In the genomic region with DNA sequence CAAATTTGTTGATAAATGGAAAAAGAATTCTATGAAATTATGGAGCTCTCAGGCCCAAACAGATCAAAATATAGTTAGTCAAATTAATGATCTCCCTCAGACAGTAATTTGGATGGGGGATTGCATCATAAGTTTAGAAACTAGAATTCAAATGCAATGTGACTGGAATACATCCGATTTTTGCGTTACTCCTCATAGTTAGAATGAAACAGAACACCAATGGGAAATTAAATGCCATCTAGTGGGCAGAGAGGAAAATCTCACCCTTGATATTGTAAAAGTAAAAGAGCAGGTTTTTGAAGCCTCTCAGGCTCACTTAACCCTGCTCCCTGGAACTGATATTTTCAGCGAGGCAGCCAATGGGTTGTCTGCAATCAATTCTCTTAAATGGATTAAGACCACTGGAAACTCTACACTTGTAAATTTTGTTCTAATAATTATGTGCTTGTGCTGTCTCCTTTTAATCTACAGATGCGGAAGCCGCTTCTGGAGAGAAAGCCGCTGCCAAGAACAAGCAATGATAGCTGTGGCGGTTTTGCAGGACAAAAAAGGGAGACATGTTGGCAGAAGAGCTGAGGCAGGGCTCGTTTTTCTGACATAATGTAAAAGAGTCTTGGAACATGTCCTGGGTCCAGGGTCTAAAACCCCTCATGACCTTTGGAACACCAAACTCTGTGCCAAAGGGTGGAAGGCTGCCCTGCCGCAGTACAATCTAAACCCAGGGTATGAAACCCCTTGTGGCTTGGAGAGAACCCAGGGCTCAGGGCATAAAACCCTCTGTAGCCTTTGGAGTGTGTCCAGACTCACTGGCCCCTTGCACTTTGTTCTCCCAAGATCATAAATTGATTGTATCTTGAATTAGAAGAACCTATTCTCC, we compare ENCODE assay signal across 6 cellular contexts. TPM values are rescaled to one million over a fixed set of nuclear protein-coding genes. Genes with fewer than 3 reads are reported as not detected.
DNase-seq lines count a peak whose midpoint lies in the region; ATAC-seq lines count a peak whose summit lies in the region.

No MANE protein-coding gene starts in this region.

- peaks cover 54% of the 10 kb centered on the region for H3K9me3 Mint-ChIP-seq in activated T-cell treated with anti-CD3 and anti-CD28 coated beads, Interleukin-2, amount 50 U/mL, for 24 hours
- H3K9me3 Mint-ChIP-seq in naive B cell, result no peaks in the 10 kb centered on the region

- peak; percentile 27 to 51 for ATAC-seq in naive B cell (ENCODE audit: low read depth in 2 of 2)

- H3K4me1 Mint-ChIP-seq in activated T-cell treated with anti-CD3 and anti-CD28 coated beads, Interleukin-2, amount 50 U/mL, for 24 hours (ENCODE audit: low read depth), result peaks cover 3% of the 10 kb centered on the region
- H3K4me1 Mint-ChIP-seq in naive B cell, result peaks cover 4 to 23% (median 7%) of the 10 kb centered on the region in 3 donors

- H3K36me3 Mint-ChIP-seq in activated T-cell treated with anti-CD3 and anti-CD28 coated beads, Interleukin-2, amount 50 U/mL, for 24 hours (ENCODE audit: low read depth), result peaks cover 65% of the 10 kb centered on the region
- peaks cover 0 to 7% of the 10 kb centered on the region in 2 donors for H3K36me3 Mint-ChIP-seq in naive B cell

- peak overlapping the region; percentile 20 for H3K27ac Mint-ChIP-seq in activated T-cell treated with anti-CD3 and anti-CD28 coated beads, Interleukin-2, amount 50 U/mL, for 24 hours
- no peak overlapping the region for H3K27ac Mint-ChIP-seq in naive B cell

- DNase-seq in activated T-cell treated with anti-CD3 and anti-CD28 coated beads, Interleukin-2, amount 50 U/mL, for 24 hours, result no peak
- DNase-seq in activated T-cell treated with anti-CD3 and anti-CD28 coated beads for 4 hours, result no peak
- DNase-seq in amniotic stem cell (lab: John Stamatoyannopoulos, UW), result peak; percentile 5
- peak; percentile 18 for DNase-seq in naive B cell
- no peak for DNase-seq in cortex of kidney (lab: John Stamatoyannopoulos, UW)
- no peak for DNase-seq in stimulated activated CD4-positive, alpha-beta T cell treated with anti-CD3 and anti-CD28 coated beads, Interleukin-4, amount 100 ng/mL, for 4 hours

- H3K27me3 Mint-ChIP-seq in activated T-cell treated with anti-CD3 and anti-CD28 coated beads, Interleukin-2, amount 50 U/mL, for 24 hours, result no peaks in the 10 kb centered on the region
- H3K27me3 Mint-ChIP-seq in naive B cell, result no peaks in the 10 kb centered on the region

- H3K4me3 Mint-ChIP-seq in activated T-cell treated with anti-CD3 and anti-CD28 coated beads, Interleukin-2, amount 50 U/mL, for 24 hours, result no peak overlapping the region
- H3K4me3 Mint-ChIP-seq in naive B cell, result no peak overlapping the region

RNA-seq across cellular contexts. Expression of gene ZNF417, which starts 12.9 kb away (rescaled TPM):
- polyA plus RNA-seq in naive B cell (ENCODE audit: low read depth in 6 of 6), result 1 to 10 TPM in 5 of 6 donors, under 1 TPM in 1; 0.80 to 6.4 (median 2.1) TPM

RNA-seq across cellular contexts. Expression of gene ZNF814, which starts 14.7 kb away (rescaled TPM):
- 10 to 100 TPM; 27.7 to 41.6 (median 34.5) TPM for polyA plus RNA-seq in naive B cell (ENCODE audit: low read depth in 6 of 6)

RNA-seq across cellular contexts. Expression of gene ZNF418, which starts 31.7 kb away (rescaled TPM):
- polyA plus RNA-seq in naive B cell (ENCODE audit: low read depth in 6 of 6), result 10 to 100 TPM in 4 of 6 donors, 1 to 10 TPM in 2; 7.9 to 23.3 (median 12.2) TPM

RNA-seq across cellular contexts. Expression of gene ZNF256, which starts 44.0 kb away (rescaled TPM):
- 10 to 100 TPM in 5 of 6 donors, 1 to 10 TPM in 1; 9.1 to 20.6 (median 13.9) TPM for polyA plus RNA-seq in naive B cell (ENCODE audit: low read depth in 6 of 6)

RNA-seq across cellular contexts. Expression of gene ZNF587, which starts 53.9 kb away (rescaled TPM):
- polyA plus RNA-seq in naive B cell (ENCODE audit: low read depth in 6 of 6), result 10 to 100 TPM in 1 of 6 donors, 1 to 10 TPM in 5; 4.5 to 11.1 (median 6.8) TPM

Comparison
In these comparisons a context has a peak if more than half of its experiments do, and no peak if none do; other contexts are left out.
1. DNase-seq: peak in amniotic stem cell (single experiment) and naive B cell (single experiment); none in activated T-cell treated with anti-CD3 and anti-CD28 coated beads, Interleukin-2, amount 50 U/mL, for 24 hours (single experiment), activated T-cell treated with anti-CD3 and anti-CD28 coated beads for 4 hours (single experiment), cortex of kidney (single experiment) and stimulated activated CD4-positive, alpha-beta T cell treated with anti-CD3 and anti-CD28 coated beads, Interleukin-4, amount 100 ng/mL, for 4 hours (0 of 2).